8 cellular contexts compared by ENCODE assay signal in the genomic region with DNA sequence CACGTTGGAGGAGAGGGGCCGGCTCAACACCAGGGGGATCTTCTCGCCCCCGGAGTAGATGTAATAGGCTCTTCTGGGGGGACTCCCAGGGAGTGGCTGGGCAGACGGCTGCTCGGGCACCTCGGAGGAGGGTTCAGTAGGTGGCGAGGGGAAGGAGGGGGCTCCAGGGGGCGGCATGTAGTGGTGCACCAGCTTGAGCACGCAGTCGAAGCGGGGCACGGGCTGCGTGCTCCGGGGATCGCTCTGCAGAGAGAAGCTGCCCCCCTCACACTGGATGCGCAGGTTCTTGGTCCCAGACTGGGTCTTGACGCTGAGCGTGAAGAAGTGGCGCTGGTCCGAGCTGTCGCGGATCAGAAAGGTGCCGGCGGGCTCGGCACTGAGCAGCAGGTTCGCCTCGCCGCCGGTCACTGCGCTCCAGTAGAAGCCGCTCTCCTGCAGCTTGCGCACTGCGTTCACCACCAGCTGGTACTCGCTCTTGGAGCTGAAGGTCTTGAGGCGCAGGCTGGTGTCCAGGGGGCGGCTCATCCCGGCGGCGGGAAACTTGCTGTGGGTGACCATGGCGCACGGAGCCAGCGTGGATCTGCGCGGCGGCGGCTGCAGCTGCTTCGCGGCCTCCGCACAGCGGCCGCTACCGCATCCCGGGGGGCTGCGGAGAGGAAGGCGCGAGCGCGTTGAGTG. TPM values are rescaled to one million over a fixed set of nuclear protein-coding genes. Genes with fewer than 3 reads are reported as not detected.
DNase-seq lines count a peak whose midpoint lies in the region; TF ChIP-seq lines count a peak whose summit lies in the region.

No MANE protein-coding gene starts in this region.

- H2AFZ ChIP-seq in mesenchymal stem cell (ENCODE audit: low read depth, low read length), result no peak overlapping the region

- H4K91ac ChIP-seq in mesenchymal stem cell (ENCODE audit: low read length), result peak overlapping the region; percentile 29

- peak overlapping the region in 1 of 2 experiments; percentile 46 for H3K23ac ChIP-seq in mesenchymal stem cell (ENCODE audit: low read length in 2 of 2)

- peaks cover 53% of the 10 kb centered on the region for H3K4me1 ChIP-seq in mesenchymal stem cell (ENCODE audit: control insufficient read depth, insufficient read depth, low read depth, low read length)
- H3K4me1 ChIP-seq in transverse colon, result peaks cover 23 to 53% (median 44%) of the 10 kb centered on the region in 4 donors

- WGBS in mesenchymal stem cell, result 11% methylated on average over 46 of the region's 59 CpGs
- WGBS in transverse colon (ENCODE audit: low coverage in 1 of 2), 2 donors, result 40% methylated on average over 34 of the region's 59 CpGs; no CpG with 5 or more reads in 1 of the 2 donors

- H3K4me3 ChIP-seq in AG10803 (ENCODE audit: low read length) (peak overlapping the region; percentile 88), cardiac fibroblast (replicated peaks in 1 of 2; ENCODE audit: low read depth in 2 of 2, low read length in 2 of 2) (peak overlapping the region; percentile 90 to 95), mesenchymal stem cell (ENCODE audit: insufficient read depth in 1 of 2, low read depth in 1 of 2, low read length in 2 of 2) (peak overlapping the region; percentile 86 to 98), transverse colon (peak overlapping the region; percentile 76 to 82 (median 78))

- H3K14ac ChIP-seq in mesenchymal stem cell (ENCODE audit: low read length in 2 of 2), result peak overlapping the region in 1 of 2 experiments; percentile 85

- H3K36me3 ChIP-seq in mesenchymal stem cell (ENCODE audit: control insufficient read depth in 1 of 2, insufficient read depth in 2 of 2, low read depth in 1 of 2, low read length in 2 of 2) (peaks cover 32 to 38% of the 10 kb centered on the region in 2 experiments), transverse colon (no peaks in the 10 kb centered on the region)

- intact Hi-C loops in transverse colon (cut with DNase I; ENCODE audit: low total_unique reads), result no loop called here

- H3K4me2 ChIP-seq in mesenchymal stem cell (ENCODE audit: low read length, poor library complexity, severe bottlenecking), result peak overlapping the region; percentile 76

- peak overlapping the region in 1 of 2 experiments; percentile 17 for H3K4ac ChIP-seq in mesenchymal stem cell (ENCODE audit: low read depth in 1 of 2, low read length in 2 of 2)

- H2BK12ac ChIP-seq in mesenchymal stem cell (ENCODE audit: low read length in 2 of 2), result no peak overlapping the region

- peak; percentile 60 for DNase-seq in AG10803 (ENCODE audit: low read depth)
- peak; percentile 41 for DNase-seq in LHCN-M2 (ENCODE audit: low read depth)
- peak; percentile 59 to 70 for DNase-seq in cardiac fibroblast (ENCODE audit: low read depth in 2 of 2)
- DNase-seq in mesenchymal stem cell, result peak; percentile 54
- DNase-seq in transverse colon, result peak; percentile 48
- no peak for DNase-seq in HUDEP-2 (lab: John Stamatoyannopoulos, UW; ENCODE audit: unreplicated experiment in 76 of 76)
- DNase-seq in HuH-7 (ENCODE audit: low spot score), result no peak
- no peak for DNase-seq in GDM1 (lab: John Stamatoyannopoulos, UW)

- H3K27ac ChIP-seq in mesenchymal stem cell (ENCODE audit: low read length, poor library complexity, severe bottlenecking), result peak overlapping the region; percentile 50
- H3K27ac ChIP-seq in transverse colon, result peak overlapping the region; percentile 87 to 98 (median 96)

- no peak for TF ChIP-seq EP300 in transverse colon (IDR thresholded peaks at IDR 0.05; ENCODE audit: low read depth)

- H2AK5ac ChIP-seq in mesenchymal stem cell (ENCODE audit: low read length, severe bottlenecking), result no peak overlapping the region

- peak overlapping the region; percentile 73 for H2BK15ac ChIP-seq in mesenchymal stem cell (ENCODE audit: low read depth, poor library complexity, severe bottlenecking)

- no peaks in the 10 kb centered on the region for H3K79me1 ChIP-seq in mesenchymal stem cell (replicated peaks; ENCODE audit: low read length, poor library complexity, severe bottlenecking)

- H3K9ac ChIP-seq in mesenchymal stem cell (ENCODE audit: low read length), result peak overlapping the region; percentile 97

- H4K8ac ChIP-seq in mesenchymal stem cell (ENCODE audit: low read length), result peak overlapping the region; percentile 24

- TF ChIP-seq CTCF in AG10803 (conservative IDR thresholded peaks at IDR 0.05; ENCODE audit: low read length) (no peak), cardiac fibroblast (IDR thresholded peaks at IDR 0.05; ENCODE audit: low read depth, low read length) (no peak), transverse colon (IDR thresholded peaks at IDR 0.05) (no peak)

- H3K18ac ChIP-seq in mesenchymal stem cell (ENCODE audit: low read depth in 1 of 2, low read length in 2 of 2), result peak overlapping the region; percentile 67 to 92

- H2BK5ac ChIP-seq in mesenchymal stem cell (ENCODE audit: low read depth, low read length, poor library complexity, severe bottlenecking), result no peak overlapping the region

- H3K9me3 ChIP-seq in mesenchymal stem cell (ENCODE audit: control insufficient read depth, low read length) (no peaks in the 10 kb centered on the region), transverse colon (no peaks in the 10 kb centered on the region)

- no peak for TF ChIP-seq POLR2A in transverse colon (IDR thresholded peaks at IDR 0.05)

- in situ Hi-C loops in transverse colon (cut with MboI; ENCODE audit: low pct_ligation_motif_present in 1 of 4, low pct_unique_long_range_greater_than_20kb in 1 of 4, low sequenced_read_pairs in 3 of 4), result no loop called here

- peak overlapping the region; percentile 85 for H2BK120ac ChIP-seq in mesenchymal stem cell (ENCODE audit: low read depth, low read length)

- H3K27me3 ChIP-seq in mesenchymal stem cell (ENCODE audit: control insufficient read depth in 1 of 2, insufficient read depth in 1 of 2, low read length in 2 of 2) (no peaks in the 10 kb centered on the region), transverse colon (no peaks in the 10 kb centered on the region)

RNA-seq across cellular contexts. Expression of a gene that starts 1.2 kb away (rescaled TPM):
- total RNA-seq in LHCN-M2 (2014; rRNA removed), result 29.3 and 32.8 TPM in 2 replicates
- polyA plus RNA-seq in LHCN-M2 (2012), result 7.4 TPM
- 64.5 TPM for polyA plus RNA-seq in mesenchymal stem cell (2013, experiment 1 of 2)
- polyA plus RNA-seq in mesenchymal stem cell (2013, experiment 2 of 2), result 62.3 TPM
- total RNA-seq in transverse colon, result 100 to 1,000 TPM in 1 of 4 donors, 10 to 100 TPM in 3; 22.3 to 230 (median 37.6) TPM

RNA-seq across cellular contexts. Expression of a gene that starts 19.8 kb away (rescaled TPM):
- total RNA-seq in LHCN-M2 (2014; rRNA removed), result 31.9 and 35.0 TPM in 2 replicates
- polyA plus RNA-seq in LHCN-M2 (2012), result 16.3 TPM
- polyA plus RNA-seq in mesenchymal stem cell (2013, experiment 1 of 2), result 21.8 TPM
- 22.1 TPM for polyA plus RNA-seq in mesenchymal stem cell (2013, experiment 2 of 2)
- total RNA-seq in transverse colon, result 10 to 100 TPM; 32.1 to 77.6 (median 60.1) TPM

Comparison
In these comparisons a context has a peak if more than half of its experiments do, and no peak if none do; other contexts are left out.
1. DNase-seq: peak in AG10803 (single experiment), LHCN-M2 (single experiment), cardiac fibroblast (2 of 2), mesenchymal stem cell (single experiment) and transverse colon (single experiment); none in HUDEP-2 (0 of 76), HuH-7 (single experiment) and GDM1 (single experiment).
2. Peak in every context shown above with its lines, with median percentiles within 50 percentile points of each other: H3K4me3 ChIP-seq.